Comparison of ENCODE assay signal across 37 cellular contexts in genomic region chr10:43032613-43033012, GRCh38. TPM values are rescaled to one million over a fixed set of nuclear protein-coding genes. Genes with fewer than 3 reads are reported as not detected.
"Had no signal": no experiment of that assay in that cellular context is flagged by ENCODE, and none has a peak within 500 bp of the region (broad histone marks: within the 10 kb centered on the region; RNA-seq: fewer than 3 reads in every experiment).

No MANE protein-coding gene starts in this region.

- H3K4me2 ChIP-seq: KMS-11 had no signal

- DNase-seq: Karpas-422, Kasumi-1, MM.1S, MV-4-11, NCI-H1048, NCI-H1092, NCI-H1092 treated with DMSO at 0.1 percent for 48 hours, NCI-H1105, NCI-H1105 treated with DMSO at 0.1 percent for 48 hours, NCI-H1417, NCI-H1417 treated with DMSO at 0.1 percent for 48 hours, NCI-H1436, NCI-H1436 treated with DMSO at 0.1 percent for 48 hours, NCI-H146, NCI-H1694, NCI-H1694 treated with DMSO at 0.1 percent for 48 hours, NCI-H187, NCI-H187 treated with DMSO at 0.1 percent for 48 hours, NCI-H1930, NCI-H2029, NCI-H2029 treated with DMSO at 0.1 percent for 48 hours, NCI-H2081, NCI-H2081 treated with DMSO at 0.1 percent for 48 hours, NCI-H2107, NCI-H2171, NCI-H2171 treated with DMSO at 0.1 percent for 48 hours, NCI-H2227 treated with DMSO at 0.1 percent for 48 hours, NCI-H226, NCI-H345, NCI-H446, NCI-H446 treated with DMSO at 0.1 percent for 48 hours, NCI-H510A, NCI-H510A treated with DMSO at 0.1 percent for 48 hours, NCI-H524 had no signal

- H3K27ac ChIP-seq: KMS-11 had no signal

- H3K9ac ChIP-seq: KMS-11 had no signal

RNA-seq across cellular contexts. Expression of gene RET, which starts 44.3 kb away (rescaled TPM):
- total RNA-seq: LHCN-M2, MCF 10A had no signal
